Comparison of ENCODE assay signal across 1 cellular context in genomic region chr9:97856857-97857602, GRCh38.
TF ChIP-seq lines count a peak whose summit lies in the region.

No MANE protein-coding gene starts in this region.

TF ChIP-seq in H1, 55 proteins besides CTCF, POLR2A, EP300 and RAD21:
- TF ChIP-seq SIRT6 (IDR thresholded peaks at IDR 0.05; ENCODE audit: low read length) (no peak), CEBPB (IDR thresholded peaks at IDR 0.05; ENCODE audit: low read depth, low read length) (no peak), RBBP5 (IDR thresholded peaks at IDR 0.05; ENCODE audit: borderline replicate concordance, low read depth, low read length) (no peak), CTBP2 (IDR thresholded peaks at IDR 0.05; ENCODE audit: borderline replicate concordance, insufficient read depth, insufficient read length, low read length) (peak; percentile 17), RNF2 (IDR thresholded peaks at IDR 0.05; ENCODE audit: borderline replicate concordance, low read depth, low read length, missing control alignments, poor library complexity, severe bottlenecking) (peak; percentile 74)
TF ChIP-seq in H1: peak in this region for 2.
